Comparison of ENCODE assay signal across 8 cellular contexts in the genomic region with DNA sequence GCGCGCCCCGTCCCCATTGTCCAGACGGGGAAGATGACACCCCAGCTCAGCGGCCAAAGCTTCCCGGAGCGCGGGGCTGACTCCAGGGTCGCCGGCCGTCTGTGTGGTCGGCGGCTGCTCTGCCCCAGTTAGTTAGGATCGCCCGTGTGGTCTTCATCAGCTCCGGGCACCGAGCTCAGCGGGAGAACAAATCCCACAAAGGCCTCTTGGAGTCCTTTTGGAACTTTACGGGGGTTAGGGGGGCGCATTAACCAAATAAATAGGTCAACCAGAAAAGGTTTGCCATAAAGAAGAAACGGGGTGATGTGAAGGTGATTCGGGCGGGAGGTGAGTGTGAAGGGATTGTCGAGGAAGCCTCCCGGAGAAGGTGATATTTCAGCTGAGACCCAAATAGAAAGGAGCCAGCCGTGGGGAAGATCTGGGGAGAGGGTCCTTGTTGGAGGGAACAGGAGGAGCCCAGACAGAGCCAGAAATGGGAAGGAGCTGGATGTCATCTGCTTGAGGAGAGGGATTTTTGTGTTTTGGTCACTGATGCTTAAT. TPM values are rescaled to one million over a fixed set of nuclear protein-coding genes. Genes with fewer than 3 reads are reported as not detected.
DNase-seq lines count a peak whose midpoint lies in the region; ATAC-seq and TF ChIP-seq lines count a peak whose summit lies in the region.

No MANE protein-coding gene starts in this region.

- intact Hi-C loops in Right ventricle myocardium superior (cut with DNase I): no loop called here
- intact Hi-C loops in activated T-helper 1 cell treated with anti-CD3 and anti-CD28 coated beads, Interleukin-12 subunit alpha, Interleukin-12 subunit beta, Interleukin-2, Interleukin-4 antibody, amounts not matched to agents 30 ng/mL and 10 ng/mL and 1 ng/mL, durations not matched to agents 14 hours and 24 hours and 36 hours (cut with micrococcal nuclease): loop anchor here (1.0 to 10.0 kb wide), 9 partner anchors 42 to 1202 kb away; partner anchors contain the start of genes DDX55, EIF2B1, GTF2H3 and OGFOD2

- H3K36me3 ChIP-seq in cardiac muscle cell (no peaks in the 10 kb centered on the region), iPS-18a (ENCODE audit: control insufficient read depth, low read depth, low read length) (peaks cover 3% of the 10 kb centered on the region), subcutaneous abdominal adipose tissue (ENCODE audit: control insufficient read depth in 5 of 5, insufficient read depth in 5 of 5, low read length in 5 of 5) (peaks cover 0 to 1% (median 0%) of the 10 kb centered on the region in 5 donors)

- H3K9me3 Mint-ChIP-seq in activated T-helper 1 cell treated with anti-CD3 and anti-CD28 coated beads, Interleukin-12 subunit alpha, Interleukin-12 subunit beta, Interleukin-2, Interleukin-4 antibody, amounts not matched to agents 30 ng/mL and 10 ng/mL and 1 ng/mL, durations not matched to agents 14 hours and 24 hours and 36 hours: no peaks in the 10 kb centered on the region

- TF ChIP-seq CTCF in cardiac muscle cell (IDR thresholded peaks at IDR 0.05; ENCODE audit: low read depth, low read length): no peak

- H3K9ac ChIP-seq in iPS-18a (ENCODE audit: low read length): peak overlapping the region; percentile 89
- peak overlapping the region; percentile 6 to 98 (median 92) for H3K9ac ChIP-seq in subcutaneous abdominal adipose tissue (ENCODE audit: low read length in 5 of 5)

- DNase-seq in cardiac muscle cell (ENCODE audit: low read depth in 1 of 2, low spot score in 1 of 2): peak; percentile 8 to 9
- DNase-seq in Right ventricle myocardium superior: no peak
- DNase-seq in activated T-helper 1 cell treated with anti-CD3 and anti-CD28 coated beads, Interleukin-12 subunit alpha, Interleukin-12 subunit beta, Interleukin-2, Interleukin-4 antibody, amounts not matched to agents 30 ng/mL and 10 ng/mL and 1 ng/mL, durations not matched to agents 14 hours and 24 hours and 36 hours (ENCODE audit: low spot score): no peak

- H3K4me3 ChIP-seq in cardiac muscle cell (peak overlapping the region; percentile 98), iPS-18a (ENCODE audit: low read length) (peak overlapping the region; percentile 86), subcutaneous abdominal adipose tissue (ENCODE audit: low read depth in 1 of 5, low read length in 5 of 5) (peak overlapping the region; percentile 84 to 99 (median 90))

- H3K27ac ChIP-seq in cardiac muscle cell: peak overlapping the region; percentile 80
- peak overlapping the region; percentile 45 for H3K27ac ChIP-seq in iPS-18a (ENCODE audit: low read length)
- H3K27ac ChIP-seq in subcutaneous abdominal adipose tissue (ENCODE audit: low read depth, low read length): no peak overlapping the region

- no peaks in the 10 kb centered on the region for H3K27me3 Mint-ChIP-seq in activated T-helper 1 cell treated with anti-CD3 and anti-CD28 coated beads, Interleukin-12 subunit alpha, Interleukin-12 subunit beta, Interleukin-2, Interleukin-4 antibody, amounts not matched to agents 30 ng/mL and 10 ng/mL and 1 ng/mL, durations not matched to agents 14 hours and 24 hours and 36 hours (ENCODE audit: insufficient read depth)

- H3K4me3 Mint-ChIP-seq in activated T-helper 1 cell treated with anti-CD3 and anti-CD28 coated beads, Interleukin-12 subunit alpha, Interleukin-12 subunit beta, Interleukin-2, Interleukin-4 antibody, amounts not matched to agents 30 ng/mL and 10 ng/mL and 1 ng/mL, durations not matched to agents 14 hours and 24 hours and 36 hours: peak overlapping the region; percentile 91

- H3K27me3 ChIP-seq in cardiac muscle cell: no peaks in the 10 kb centered on the region
- H3K27me3 ChIP-seq in iPS-18a (ENCODE audit: control insufficient read depth, insufficient read depth, low read length): no peaks in the 10 kb centered on the region
- H3K27me3 ChIP-seq in subcutaneous abdominal adipose tissue (ENCODE audit: control insufficient read depth in 5 of 5, insufficient read depth in 4 of 5, low read length in 5 of 5): no peaks in the 10 kb centered on the region

- H3K9me3 ChIP-seq in cardiac muscle cell (ENCODE audit: low read depth) (no peaks in the 10 kb centered on the region), iPS-18a (ENCODE audit: control insufficient read depth, low read depth, low read length) (no peaks in the 10 kb centered on the region), subcutaneous abdominal adipose tissue (ENCODE audit: control insufficient read depth in 5 of 5, low read length in 5 of 5) (no peaks in the 10 kb centered on the region)

- peaks cover 1% of the 10 kb centered on the region for H3K36me3 Mint-ChIP-seq in activated T-helper 1 cell treated with anti-CD3 and anti-CD28 coated beads, Interleukin-12 subunit alpha, Interleukin-12 subunit beta, Interleukin-2, Interleukin-4 antibody, amounts not matched to agents 30 ng/mL and 10 ng/mL and 1 ng/mL, durations not matched to agents 14 hours and 24 hours and 36 hours (ENCODE audit: low read depth)

- H3K27ac Mint-ChIP-seq in activated T-helper 1 cell treated with anti-CD3 and anti-CD28 coated beads, Interleukin-12 subunit alpha, Interleukin-12 subunit beta, Interleukin-2, Interleukin-4 antibody, amounts not matched to agents 30 ng/mL and 10 ng/mL and 1 ng/mL, durations not matched to agents 14 hours and 24 hours and 36 hours: peak overlapping the region; percentile 85

- ATAC-seq in Right ventricle myocardium superior (ENCODE audit: poor library complexity) (no peak), GM21529 (IDR thresholded peaks at IDR 0.05; ENCODE audit: unreplicated experiment) (no peak), GM19023 (IDR thresholded peaks at IDR 0.05; ENCODE audit: unreplicated experiment) (no peak), GM18867 (IDR thresholded peaks at IDR 0.05; ENCODE audit: unreplicated experiment) (no peak)

- H3K4me1 Mint-ChIP-seq in activated T-helper 1 cell treated with anti-CD3 and anti-CD28 coated beads, Interleukin-12 subunit alpha, Interleukin-12 subunit beta, Interleukin-2, Interleukin-4 antibody, amounts not matched to agents 30 ng/mL and 10 ng/mL and 1 ng/mL, durations not matched to agents 14 hours and 24 hours and 36 hours (ENCODE audit: low read depth): peaks cover 41% of the 10 kb centered on the region

- peaks cover 10% of the 10 kb centered on the region for H3K4me1 ChIP-seq in cardiac muscle cell (ENCODE audit: low read depth)
- H3K4me1 ChIP-seq in iPS-18a (ENCODE audit: control insufficient read depth, low read depth, low read length): peaks cover 5% of the 10 kb centered on the region
- peaks cover 7 to 27% (median 22%) of the 10 kb centered on the region in 5 donors for H3K4me1 ChIP-seq in subcutaneous abdominal adipose tissue (ENCODE audit: control insufficient read depth in 5 of 5, insufficient read depth in 5 of 5, low read length in 5 of 5)

RNA-seq across cellular contexts. Expression of gene ATP6V0A2, which starts 0.7 kb away (rescaled TPM):
- total RNA-seq in cardiac muscle cell (24.1 and 31.7 TPM in 2 replicates), Right ventricle myocardium superior (9.8 TPM)
- polyA plus RNA-seq in cardiac muscle cell: 16.4 and 28.0 TPM in 2 replicates
- 99.1 and 107 TPM in 2 replicates for total RNA-seq in activated T-helper 1 cell treated with anti-CD3 and anti-CD28 coated beads, Interleukin-12 subunit alpha, Interleukin-12 subunit beta, Interleukin-2, Interleukin-4 antibody, amounts not matched to agents 30 ng/mL and 10 ng/mL and 1 ng/mL, durations not matched to agents 14 hours and 24 hours and 36 hours

RNA-seq across cellular contexts. Expression of gene TCTN2, which starts 41.9 kb away (rescaled TPM):
- 5.8 and 7.5 TPM in 2 replicates for total RNA-seq in cardiac muscle cell
- polyA plus RNA-seq in cardiac muscle cell: 4.3 and 5.0 TPM in 2 replicates
- 3.3 TPM for total RNA-seq in Right ventricle myocardium superior
- total RNA-seq in activated T-helper 1 cell treated with anti-CD3 and anti-CD28 coated beads, Interleukin-12 subunit alpha, Interleukin-12 subunit beta, Interleukin-2, Interleukin-4 antibody, amounts not matched to agents 30 ng/mL and 10 ng/mL and 1 ng/mL, durations not matched to agents 14 hours and 24 hours and 36 hours: 2.8 and 3.0 TPM in 2 replicates

RNA-seq across cellular contexts. Expression of gene DNAH10, which starts 49.3 kb away (rescaled TPM):
- 0.77 and 1.1 TPM in 2 replicates for total RNA-seq in cardiac muscle cell
- 1.0 and 3.0 TPM in 2 replicates for polyA plus RNA-seq in cardiac muscle cell
- 0.08 TPM for total RNA-seq in Right ventricle myocardium superior
- total RNA-seq in activated T-helper 1 cell treated with anti-CD3 and anti-CD28 coated beads, Interleukin-12 subunit alpha, Interleukin-12 subunit beta, Interleukin-2, Interleukin-4 antibody, amounts not matched to agents 30 ng/mL and 10 ng/mL and 1 ng/mL, durations not matched to agents 14 hours and 24 hours and 36 hours: 0.12 and 0.31 TPM in 2 replicates

Comparison
In these comparisons a context has a peak if more than half of its experiments do, and no peak if none do; other contexts are left out.
1. DNase-seq: peak in cardiac muscle cell (2 of 2); none in Right ventricle myocardium superior (single experiment) and activated T-helper 1 cell treated with anti-CD3 and anti-CD28 coated beads, Interleukin-12 subunit alpha, Interleukin-12 subunit beta, Interleukin-2, Interleukin-4 antibody, amounts not matched to agents 30 ng/mL and 10 ng/mL and 1 ng/mL, durations not matched to agents 14 hours and 24 hours and 36 hours (single experiment).
2. Peak in every context shown above with its lines, with median percentiles within 50 percentile points of each other: H3K4me3 ChIP-seq.